ENCODE assay signal across 1 cellular context in the genomic region with DNA sequence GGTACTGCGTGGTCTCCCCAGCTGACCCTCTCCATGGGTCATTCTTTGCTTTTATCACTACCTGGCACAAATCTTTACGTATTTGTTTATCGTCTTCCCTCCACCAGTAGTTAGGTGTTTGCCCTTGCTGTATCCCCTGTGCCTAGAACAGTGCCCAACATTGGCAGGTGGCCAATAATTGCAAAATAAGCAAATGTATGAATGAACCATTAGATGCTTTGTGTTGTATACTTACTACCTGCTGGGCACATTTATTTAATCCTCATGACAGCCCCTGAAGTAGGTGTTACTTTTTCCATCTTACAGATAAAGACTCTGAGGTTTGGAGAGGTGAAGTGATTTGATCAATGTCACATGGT.
TF ChIP-seq lines count a peak whose summit lies in the region.

No MANE protein-coding gene starts in this region.

TF ChIP-seq in GM12878, 131 proteins besides CTCF, POLR2A, EP300 and RAD21:
- TF ChIP-seq, protein P1, sequence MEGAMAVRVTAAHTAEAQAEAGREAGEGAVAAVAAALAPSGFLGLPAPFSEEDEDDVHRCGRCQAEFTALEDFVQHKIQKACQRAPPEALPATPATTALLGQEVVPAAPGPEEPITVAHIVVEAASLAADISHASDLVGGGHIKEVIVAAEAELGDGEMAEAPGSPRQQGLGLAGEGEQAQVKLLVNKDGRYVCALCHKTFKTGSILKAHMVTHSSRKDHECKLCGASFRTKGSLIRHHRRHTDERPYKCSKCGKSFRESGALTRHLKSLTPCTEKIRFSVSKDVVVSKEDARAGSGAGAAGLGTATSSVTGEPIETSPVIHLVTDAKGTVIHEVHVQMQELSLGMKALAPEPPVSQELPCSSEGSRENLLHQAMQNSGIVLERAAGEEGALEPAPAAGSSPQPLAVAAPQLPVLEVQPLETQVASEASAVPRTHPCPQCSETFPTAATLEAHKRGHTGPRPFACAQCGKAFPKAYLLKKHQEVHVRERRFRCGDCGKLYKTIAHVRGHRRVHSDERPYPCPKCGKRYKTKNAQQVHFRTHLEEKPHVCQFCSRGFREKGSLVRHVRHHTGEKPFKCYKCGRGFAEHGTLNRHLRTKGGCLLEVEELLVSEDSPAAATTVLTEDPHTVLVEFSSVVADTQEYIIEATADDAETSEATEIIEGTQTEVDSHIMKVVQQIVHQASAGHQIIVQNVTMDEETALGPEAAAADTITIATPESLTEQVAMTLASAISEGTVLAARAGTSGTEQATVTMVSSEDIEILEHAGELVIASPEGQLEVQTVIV (IDR thresholded peaks at IDR 0.05; ENCODE audit: borderline replicate concordance, partially characterized antibody), result no peak
- TF ChIP-seq, protein P2, sequence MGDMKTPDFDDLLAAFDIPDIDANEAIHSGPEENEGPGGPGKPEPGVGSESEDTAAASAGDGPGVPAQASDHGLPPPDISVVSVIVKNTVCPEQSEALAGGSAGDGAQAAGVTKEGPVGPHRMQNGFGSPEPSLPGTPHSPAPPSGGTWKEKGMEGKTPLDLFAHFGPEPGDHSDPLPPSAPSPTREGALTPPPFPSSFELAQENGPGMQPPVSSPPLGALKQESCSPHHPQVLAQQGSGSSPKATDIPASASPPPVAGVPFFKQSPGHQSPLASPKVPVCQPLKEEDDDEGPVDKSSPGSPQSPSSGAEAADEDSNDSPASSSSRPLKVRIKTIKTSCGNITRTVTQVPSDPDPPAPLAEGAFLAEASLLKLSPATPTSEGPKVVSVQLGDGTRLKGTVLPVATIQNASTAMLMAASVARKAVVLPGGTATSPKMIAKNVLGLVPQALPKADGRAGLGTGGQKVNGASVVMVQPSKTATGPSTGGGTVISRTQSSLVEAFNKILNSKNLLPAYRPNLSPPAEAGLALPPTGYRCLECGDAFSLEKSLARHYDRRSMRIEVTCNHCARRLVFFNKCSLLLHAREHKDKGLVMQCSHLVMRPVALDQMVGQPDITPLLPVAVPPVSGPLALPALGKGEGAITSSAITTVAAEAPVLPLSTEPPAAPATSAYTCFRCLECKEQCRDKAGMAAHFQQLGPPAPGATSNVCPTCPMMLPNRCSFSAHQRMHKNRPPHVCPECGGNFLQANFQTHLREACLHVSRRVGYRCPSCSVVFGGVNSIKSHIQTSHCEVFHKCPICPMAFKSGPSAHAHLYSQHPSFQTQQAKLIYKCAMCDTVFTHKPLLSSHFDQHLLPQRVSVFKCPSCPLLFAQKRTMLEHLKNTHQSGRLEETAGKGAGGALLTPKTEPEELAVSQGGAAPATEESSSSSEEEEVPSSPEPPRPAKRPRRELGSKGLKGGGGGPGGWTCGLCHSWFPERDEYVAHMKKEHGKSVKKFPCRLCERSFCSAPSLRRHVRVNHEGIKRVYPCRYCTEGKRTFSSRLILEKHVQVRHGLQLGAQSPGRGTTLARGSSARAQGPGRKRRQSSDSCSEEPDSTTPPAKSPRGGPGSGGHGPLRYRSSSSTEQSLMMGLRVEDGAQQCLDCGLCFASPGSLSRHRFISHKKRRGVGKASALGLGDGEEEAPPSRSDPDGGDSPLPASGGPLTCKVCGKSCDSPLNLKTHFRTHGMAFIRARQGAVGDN (IDR thresholded peaks at IDR 0.05), result no peak
- TF ChIP-seq MTA3 (IDR thresholded peaks at IDR 0.05; ENCODE audit: borderline replicate concordance, low read length) (no peak), POU2F2 (IDR thresholded peaks at IDR 0.05; ENCODE audit: borderline replicate concordance, low read depth, low read length) (no peak), JUNB (IDR thresholded peaks at IDR 0.05) (no peak), SMC3 (IDR thresholded peaks at IDR 0.05; ENCODE audit: borderline replicate concordance, low read length) (no peak), SMARCA5 (IDR thresholded peaks at IDR 0.05) (no peak), TAF1 (IDR thresholded peaks at IDR 0.05; ENCODE audit: borderline replicate concordance, low read depth, low read length) (no peak), RAD51 (IDR thresholded peaks at IDR 0.05) (no peak), SRF (IDR thresholded peaks at IDR 0.05; ENCODE audit: low read depth in 2 of 2, low read length in 2 of 2) (no peak), BMI1 (IDR thresholded peaks at IDR 0.05; ENCODE audit: borderline replicate concordance) (no peak), HCFC1 (IDR thresholded peaks at IDR 0.05; ENCODE audit: low read length) (no peak), ZSCAN29 (IDR thresholded peaks at IDR 0.05) (no peak)
- TF ChIP-seq, protein P3, sequence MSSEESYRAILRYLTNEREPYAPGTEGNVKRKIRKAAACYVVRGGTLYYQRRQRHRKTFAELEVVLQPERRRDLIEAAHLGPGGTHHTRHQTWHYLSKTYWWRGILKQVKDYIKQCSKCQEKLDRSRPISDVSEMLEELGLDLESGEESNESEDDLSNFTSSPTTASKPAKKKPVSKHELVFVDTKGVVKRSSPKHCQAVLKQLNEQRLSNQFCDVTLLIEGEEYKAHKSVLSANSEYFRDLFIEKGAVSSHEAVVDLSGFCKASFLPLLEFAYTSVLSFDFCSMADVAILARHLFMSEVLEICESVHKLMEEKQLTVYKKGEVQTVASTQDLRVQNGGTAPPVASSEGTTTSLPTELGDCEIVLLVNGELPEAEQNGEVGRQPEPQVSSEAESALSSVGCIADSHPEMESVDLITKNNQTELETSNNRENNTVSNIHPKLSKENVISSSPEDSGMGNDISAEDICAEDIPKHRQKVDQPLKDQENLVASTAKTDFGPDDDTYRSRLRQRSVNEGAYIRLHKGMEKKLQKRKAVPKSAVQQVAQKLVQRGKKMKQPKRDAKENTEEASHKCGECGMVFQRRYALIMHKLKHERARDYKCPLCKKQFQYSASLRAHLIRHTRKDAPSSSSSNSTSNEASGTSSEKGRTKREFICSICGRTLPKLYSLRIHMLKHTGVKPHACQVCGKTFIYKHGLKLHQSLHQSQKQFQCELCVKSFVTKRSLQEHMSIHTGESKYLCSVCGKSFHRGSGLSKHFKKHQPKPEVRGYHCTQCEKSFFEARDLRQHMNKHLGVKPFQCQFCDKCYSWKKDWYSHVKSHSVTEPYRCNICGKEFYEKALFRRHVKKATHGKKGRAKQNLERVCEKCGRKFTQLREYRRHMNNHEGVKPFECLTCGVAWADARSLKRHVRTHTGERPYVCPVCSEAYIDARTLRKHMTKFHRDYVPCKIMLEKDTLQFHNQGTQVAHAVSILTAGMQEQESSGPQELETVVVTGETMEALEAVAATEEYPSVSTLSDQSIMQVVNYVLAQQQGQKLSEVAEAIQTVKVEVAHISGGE (CRISPR knock-in tag; IDR thresholded peaks at IDR 0.05), result no peak
